ENCODE assay signal across 8 cellular contexts in the genomic region with DNA sequence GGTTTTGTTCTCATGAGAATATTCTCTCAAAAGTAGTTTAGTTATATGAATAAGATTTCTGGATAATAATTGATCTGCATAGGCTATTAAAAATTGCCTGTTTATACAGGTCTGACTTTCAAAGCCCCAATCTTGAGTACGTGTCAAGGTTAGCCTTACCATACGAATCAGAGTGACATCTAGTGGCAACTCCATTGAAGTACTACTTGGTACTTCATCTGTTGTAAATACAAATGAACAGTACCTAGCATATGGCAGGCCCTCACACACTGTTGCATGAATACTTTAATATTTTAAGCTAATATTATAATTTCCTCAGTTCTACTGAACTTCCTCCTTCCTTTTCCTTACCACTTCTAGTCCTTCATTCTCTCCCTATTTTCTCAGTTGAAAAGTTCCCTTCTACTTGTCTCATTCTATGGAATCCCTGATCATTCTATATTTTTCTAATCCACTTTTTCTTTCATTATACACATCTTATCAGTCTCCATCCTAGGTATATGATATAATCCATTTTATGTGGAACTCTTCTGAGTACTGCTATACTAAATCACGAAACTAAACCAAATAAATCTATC.
DNase-seq lines count a peak whose midpoint lies in the region; ATAC-seq, FAIRE-seq and TF ChIP-seq lines count a peak whose summit lies in the region.

No MANE protein-coding gene starts in this region.

- H3K36me3 ChIP-seq in adrenal gland (replicated peaks in 1 of 2) (no peaks in the 10 kb centered on the region), left ventricle myocardium inferior (no peaks in the 10 kb centered on the region), small intestine (ENCODE audit: control insufficient read depth in 2 of 2, insufficient read depth in 2 of 2, low read length in 2 of 2) (no peaks in the 10 kb centered on the region)

- TF ChIP-seq CTCF in GM20000 (IDR thresholded peaks at IDR 0.05; ENCODE audit: extremely low read depth, missing control alignments) = peak; percentile 32
- TF ChIP-seq CTCF in adrenal gland (IDR thresholded peaks at IDR 0.05) = peak; percentile 72 to 87 (median 80)
- TF ChIP-seq CTCF in left ventricle myocardium inferior (IDR thresholded peaks at IDR 0.05; ENCODE audit: borderline replicate concordance) = peak; percentile 88

- WGBS in adrenal gland, 4 donors = 28 to 32% (median 31%) methylated on average over 3 of the region's 3 CpGs
- 24 to 34% (median 32%) methylated on average over 3 of the region's 3 CpGs for WGBS in small intestine, 3 donors

- intact Hi-C loops in adrenal gland (cut with DNase I) = no loop called here
- intact Hi-C loops in left ventricle myocardium inferior (cut with micrococcal nuclease) = loop anchor here (5.0 kb wide), 1 partner anchor 406 kb away; no protein-coding TSS in a partner anchor

- H3K27me3 ChIP-seq in adrenal gland (no peaks in the 10 kb centered on the region), left ventricle myocardium inferior (ENCODE audit: low read depth) (no peaks in the 10 kb centered on the region), small intestine (ENCODE audit: control insufficient read depth in 2 of 2, insufficient read depth in 2 of 2, low read length in 2 of 2) (no peaks in the 10 kb centered on the region)

- TF ChIP-seq POLR2A in adrenal gland (IDR thresholded peaks at IDR 0.05) = no peak

- H3K9me3 ChIP-seq in adrenal gland (replicated peaks in 1 of 3) (no peaks in the 10 kb centered on the region), left ventricle myocardium inferior (replicated peaks) (no peaks in the 10 kb centered on the region), small intestine (ENCODE audit: control insufficient read depth, low read depth) (no peaks in the 10 kb centered on the region)

- H3K4me1 ChIP-seq in adrenal gland (replicated peaks in 1 of 2) (peaks cover 9 to 13% of the 10 kb centered on the region in 2 donors), left ventricle myocardium inferior (peaks cover 7% of the 10 kb centered on the region), small intestine (ENCODE audit: control insufficient read depth in 2 of 2, insufficient read depth in 1 of 2, low read depth in 1 of 2, low read length in 1 of 2) (no peaks in the 10 kb centered on the region)

- H3K27ac ChIP-seq in adrenal gland = no peak overlapping the region
- H3K27ac ChIP-seq in left ventricle myocardium inferior (replicated peaks) = no peak overlapping the region
- H3K27ac ChIP-seq in small intestine (ENCODE audit: low read depth in 1 of 2, low read length in 1 of 2) = no peak overlapping the region

- ATAC-seq in HG03460 (IDR thresholded peaks at IDR 0.05; ENCODE audit: unreplicated experiment) = peak; percentile 87

- peak; percentile 66 for DNase-seq in GM20000 (ENCODE audit: low spot score)
- DNase-seq in NCI-H446 (lab: John Stamatoyannopoulos, UW) = peak; percentile 64 to 87
- peak in 1 of 7 donors; percentile 29 for DNase-seq in adrenal gland
- DNase-seq in left ventricle myocardium inferior = no peak
- DNase-seq in small intestine = peak; percentile 69
- DNase-seq in activated naive CD4-positive, alpha-beta T cell treated with Interleukin-2 at 50 U/mL for 16 hours = no peak

- H3K4me3 ChIP-seq in adrenal gland (no peak overlapping the region), left ventricle myocardium inferior (no peak overlapping the region), small intestine (ENCODE audit: low read depth in 1 of 2, low read length in 2 of 2) (no peak overlapping the region)

- FAIRE-seq in G401.6 (lab: Jason Lieb, UNC) (peak; percentile 99), small intestine (lab: Jason Lieb, UNC) (peak; percentile 81)

Comparison
In these comparisons a context has a peak if more than half of its experiments do, and no peak if none do; other contexts are left out.
1. DNase-seq: peak in GM20000 (single experiment), NCI-H446 (2 of 2) and small intestine (single experiment); none in left ventricle myocardium inferior (single experiment) and activated naive CD4-positive, alpha-beta T cell treated with Interleukin-2 at 50 U/mL for 16 hours (single experiment).
2. CTCF ChIP-seq: peak in every context shown above with its lines; median percentile 88 in left ventricle myocardium inferior; 80 in adrenal gland; 32 in GM20000.